ENCODE assay signal across 9 cellular contexts in the genomic region with DNA sequence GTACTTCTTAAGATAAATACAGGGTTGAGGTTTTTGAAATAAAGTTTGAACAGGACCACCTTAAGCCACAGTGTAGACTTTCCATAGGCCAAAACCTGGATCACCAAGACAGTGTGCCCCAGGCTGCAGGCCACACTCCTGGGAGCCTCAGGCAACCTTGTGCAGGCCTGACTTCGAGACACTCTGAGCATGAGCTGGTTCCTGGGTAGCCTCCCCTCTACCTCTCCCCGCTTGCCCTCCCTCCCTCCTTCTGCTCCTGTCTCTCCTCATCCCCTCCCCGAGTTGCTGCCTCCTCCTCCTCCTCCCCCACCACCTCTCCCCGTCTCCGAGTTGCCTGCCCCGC. TPM values are rescaled to one million over a fixed set of nuclear protein-coding genes. Genes with fewer than 3 reads are reported as not detected.
DNase-seq lines count a peak whose midpoint lies in the region; ATAC-seq and TF ChIP-seq lines count a peak whose summit lies in the region.
"Had no signal": no experiment of that assay in that cellular context is flagged by ENCODE, and none has a peak within 500 bp of the region (broad histone marks: within the 10 kb centered on the region; RNA-seq: fewer than 3 reads in every experiment).

No MANE protein-coding gene starts in this region.

- H3K4ac ChIP-seq in IMR-90 (ENCODE audit: low read depth, low read length): peak overlapping the region; percentile 91

- no peak overlapping the region for H3K27ac Mint-ChIP-seq in neural crest cell (ENCODE audit: unreplicated experiment)

- peak overlapping the region; percentile 33 for H2AK9ac ChIP-seq in IMR-90 (replicated peaks; ENCODE audit: low read depth, low read length, poor library complexity)

- no CpG with 5 or more reads among the region's 6 CpGs for WGBS in IMR-90 (ENCODE audit: extremely low coverage in 2 of 2, insufficient read length in 1 of 2), 2 experiments

- ATAC-seq in GM21423 (IDR thresholded peaks at IDR 0.05; ENCODE audit: unreplicated experiment) (peak; percentile 11), IMR-90 (ENCODE audit: low read depth) (peak; percentile 42)

- H3K9me3 Mint-ChIP-seq in neural crest cell: no peaks in the 10 kb centered on the region

- peak overlapping the region; percentile 43 to 89; a peak in 2 of 4 replicates for H4K8ac ChIP-seq in IMR-90 (ENCODE audit: low read depth in 2 of 2, low read length in 2 of 2)

- peaks cover 0 to 6% of the 10 kb centered on the region in 2 experiments; a peak in 1 of 4 replicates for H3K79me1 ChIP-seq in IMR-90 (ENCODE audit: low read depth in 1 of 2, low read length in 2 of 2)

- peak overlapping the region; percentile 87 for H2BK120ac ChIP-seq in IMR-90 (ENCODE audit: low read depth, low read length)

- H3K27me3 ChIP-seq in IMR-90 (ENCODE audit: control insufficient read depth, insufficient read depth, low read length) (no peaks in the 10 kb centered on the region), dorsolateral prefrontal cortex (no peaks in the 10 kb centered on the region)

- H2BK15ac ChIP-seq in IMR-90 (ENCODE audit: low read depth, low read length): peak overlapping the region; percentile 91; the same call in 2 of the 3 replicates

- no peaks in the 10 kb centered on the region for H3K9me3 ChIP-seq in IMR-90 (ENCODE audit: control insufficient read depth, insufficient read depth, low read length)

- H2AK5ac ChIP-seq in IMR-90 (ENCODE audit: low read depth, low read length): peak overlapping the region; percentile 89

- H4K5ac ChIP-seq in IMR-90 (ENCODE audit: low read depth, low read length): peak overlapping the region; percentile 10

- peak overlapping the region; percentile 79 for H3K14ac ChIP-seq in IMR-90 (replicated peaks; ENCODE audit: low read depth, low read length)

- peak overlapping the region; percentile 78 for H3K4me3 Mint-ChIP-seq in neural crest cell

- no TSS peak for BruUV-seq in IMR-90 (replicated peaks; lab: Mats Ljungman, UMichigan)

- peaks cover 11% of the 10 kb centered on the region for H3K4me1 ChIP-seq in IMR-90 (ENCODE audit: control insufficient read depth, insufficient read depth, low read length)

- H3K9me1 ChIP-seq in IMR-90 (ENCODE audit: insufficient read depth, low read length): peaks cover 19% of the 10 kb centered on the region

- H3K18ac ChIP-seq in IMR-90 (ENCODE audit: low read depth, low read length): peak overlapping the region; percentile 53

- H3K4me3 ChIP-seq in IMR-90 (ENCODE audit: insufficient read depth, low read depth, low read length) (no peak overlapping the region), dorsolateral prefrontal cortex (peak overlapping the region in 52 of 59 donors; percentile 12 to 72 (median 59))

- intact Hi-C loops in IMR-90 (cut with micrococcal nuclease) (loop anchor here (1.0 kb wide), 1 partner anchor 181 kb away; no protein-coding TSS in a partner anchor), dorsolateral prefrontal cortex (cut with DNase I) (loop anchor here in 1 of 2 donors (1.0 kb wide), 1 partner anchor 20 kb away; a partner anchor contains a TSS)

- H3K36me3 ChIP-seq in IMR-90 (ENCODE audit: control insufficient read depth, insufficient read depth, low read length): no peaks in the 10 kb centered on the region

- TF ChIP-seq RAD21 in IMR-90 (IDR thresholded peaks at IDR 0.05; ENCODE audit: low read length): no peak

- peak overlapping the region; percentile 41 for H2BK20ac ChIP-seq in IMR-90 (ENCODE audit: low read depth, low read length)

- no peak overlapping the region for H3K56ac ChIP-seq in IMR-90 (ENCODE audit: extremely low read depth, insufficient read depth, low read length)

- peaks cover 3% of the 10 kb centered on the region for H3K4me1 Mint-ChIP-seq in neural crest cell

- peak overlapping the region; percentile 91 for H4K91ac ChIP-seq in IMR-90 (ENCODE audit: insufficient read depth, low read depth, low read length)

- H3K23ac ChIP-seq in IMR-90 (ENCODE audit: low read depth, low read length): peak overlapping the region; percentile 88

- POLR2A ChIA-PET in IMR-90 (lab: Charles Lee; ENCODE audit: unreplicated experiment): interaction anchor here (0.5 kb wide), 1 partner anchor 9 kb away, joined by 4 read pairs; no protein-coding TSS in a partner anchor

- no peaks in the 10 kb centered on the region for H4K20me1 ChIP-seq in IMR-90 (ENCODE audit: insufficient read depth, low read length)

- CTCF ChIA-PET in IMR-90 (lab: Yijun Ruan, JAX): no interaction called here

- peak overlapping the region; percentile 48 for H3K27ac ChIP-seq in IMR-90 (ENCODE audit: insufficient read depth, low read length)
- peak overlapping the region in 48 of 59 donors; percentile 17 to 97 (median 74) for H3K27ac ChIP-seq in dorsolateral prefrontal cortex

- H3K4me2 ChIP-seq in IMR-90 (ENCODE audit: low read depth, low read length): peak overlapping the region; percentile 1; the same call in 1 of the 2 replicates

- no peaks in the 10 kb centered on the region for H3K36me3 Mint-ChIP-seq in neural crest cell (ENCODE audit: low read depth)

- peak overlapping the region; percentile 10; the same call in 1 of the 2 replicates for H3K9ac ChIP-seq in IMR-90 (ENCODE audit: low read depth, low read length)

- in situ Hi-C loops in IMR-90 (cut with MboI; ENCODE audit: low sequenced_read_pairs): no loop called here

- H3K27me3 Mint-ChIP-seq in neural crest cell (ENCODE audit: low read depth): no peaks in the 10 kb centered on the region

- dilution Hi-C loops in IMR-90 (cut with HindIII; ENCODE audit: low sequenced_read_pairs, unreplicated experiment): no loop called here

- no peak for TF ChIP-seq CTCF in IMR-90 (conservative IDR thresholded peaks at IDR 0.05; ENCODE audit: low read depth, low read length)
- no peak for TF ChIP-seq CTCF in dorsolateral prefrontal cortex (IDR thresholded peaks at IDR 0.05 in 54 of 56, conservative IDR thresholded peaks at IDR 0.05 in 2 of 56; ENCODE audit: low read depth in 1 of 56, partially characterized antibody in 56 of 56)
- TF ChIP-seq CTCF in neural crest cell (conservative IDR thresholded peaks at IDR 0.05): no peak

- H2AFZ ChIP-seq in IMR-90 (replicated peaks; ENCODE audit: low read length, poor library complexity): peak overlapping the region; percentile 69

- H2BK5ac ChIP-seq in IMR-90 (ENCODE audit: low read depth, low read length, poor library complexity, severe bottlenecking): peak overlapping the region; percentile 34

- DNase-seq in IMR-90 (no peak), dorsolateral prefrontal cortex (no peak), neural crest cell (ENCODE audit: low read depth, low spot score) (no peak), NCI-H748 (lab: John Stamatoyannopoulos, UW; ENCODE audit: unreplicated experiment) (no peak), Ammon's horn (ENCODE audit: low spot score) (no peak), NCI-H748 treated with DMSO at 0.1 percent for 48 hours (lab: John Stamatoyannopoulos, UW) (no peak), NCI-H1048 (lab: John Stamatoyannopoulos, UW) (no peak)

- no peak for TF ChIP-seq POLR2A in IMR-90 (IDR thresholded peaks at IDR 0.05; ENCODE audit: low read depth, low read length)

TF ChIP-seq in IMR-90, 13 proteins besides CTCF, POLR2A, EP300 and RAD21:
- TF ChIP-seq, protein P1, sequence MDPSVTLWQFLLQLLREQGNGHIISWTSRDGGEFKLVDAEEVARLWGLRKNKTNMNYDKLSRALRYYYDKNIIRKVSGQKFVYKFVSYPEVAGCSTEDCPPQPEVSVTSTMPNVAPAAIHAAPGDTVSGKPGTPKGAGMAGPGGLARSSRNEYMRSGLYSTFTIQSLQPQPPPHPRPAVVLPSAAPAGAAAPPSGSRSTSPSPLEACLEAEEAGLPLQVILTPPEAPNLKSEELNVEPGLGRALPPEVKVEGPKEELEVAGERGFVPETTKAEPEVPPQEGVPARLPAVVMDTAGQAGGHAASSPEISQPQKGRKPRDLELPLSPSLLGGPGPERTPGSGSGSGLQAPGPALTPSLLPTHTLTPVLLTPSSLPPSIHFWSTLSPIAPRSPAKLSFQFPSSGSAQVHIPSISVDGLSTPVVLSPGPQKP (IDR thresholded peaks at IDR 0.05; ENCODE audit: borderline replicate concordance, low read depth, low read length): no peak
- TF ChIP-seq CEBPB (IDR thresholded peaks at IDR 0.05; ENCODE audit: low read depth, low read length): no peak
- TF ChIP-seq RCOR1 (IDR thresholded peaks at IDR 0.05; ENCODE audit: insufficient replicate concordance, low read length): no peak
- no peak for TF ChIP-seq FOS (IDR thresholded peaks at IDR 0.05; ENCODE audit: low read depth, low read length)
- TF ChIP-seq MAFK (IDR thresholded peaks at IDR 0.05; ENCODE audit: low read depth, low read length): no peak
- TF ChIP-seq MAZ (IDR thresholded peaks at IDR 0.05; ENCODE audit: borderline replicate concordance, low read depth, low read length): no peak
- no peak for TF ChIP-seq SMC3 (IDR thresholded peaks at IDR 0.05; ENCODE audit: low read depth, low read length)
- TF ChIP-seq RFX5 (IDR thresholded peaks at IDR 0.05; ENCODE audit: low read depth, low read length): no peak
- TF ChIP-seq CHD1 (IDR thresholded peaks at IDR 0.05; ENCODE audit: low read depth, low read length): no peak
- TF ChIP-seq MXI1 (IDR thresholded peaks at IDR 0.05; ENCODE audit: borderline replicate concordance, low read depth, low read length): no peak
- no peak for TF ChIP-seq NFE2L2 (IDR thresholded peaks at IDR 0.05; ENCODE audit: low read depth, low read length)
- no peak for TF ChIP-seq BHLHE40 (IDR thresholded peaks at IDR 0.05; ENCODE audit: low read depth, low read length)
- TF ChIP-seq, protein P2, sequence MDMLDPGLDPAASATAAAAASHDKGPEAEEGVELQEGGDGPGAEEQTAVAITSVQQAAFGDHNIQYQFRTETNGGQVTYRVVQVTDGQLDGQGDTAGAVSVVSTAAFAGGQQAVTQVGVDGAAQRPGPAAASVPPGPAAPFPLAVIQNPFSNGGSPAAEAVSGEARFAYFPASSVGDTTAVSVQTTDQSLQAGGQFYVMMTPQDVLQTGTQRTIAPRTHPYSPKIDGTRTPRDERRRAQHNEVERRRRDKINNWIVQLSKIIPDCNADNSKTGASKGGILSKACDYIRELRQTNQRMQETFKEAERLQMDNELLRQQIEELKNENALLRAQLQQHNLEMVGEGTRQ (IDR thresholded peaks at IDR 0.05; ENCODE audit: low read depth, low read length): no peak

RNA-seq across cellular contexts. Expression of a gene that starts 10.6 kb away (rescaled TPM):
- total RNA-seq in IMR-90 (2012; rRNA removed): 0.28 TPM in 1 of 2 replicates, not detected in the other
- 0.07 TPM in 1 of 2 replicates, not detected in the other for polyA plus RNA-seq in IMR-90 (2012; rRNA removed)
- polyA plus RNA-seq in IMR-90 (2012; cell fraction: cytosol; rRNA removed): 0.10 TPM in 1 of 2 replicates, not detected in the other
- 0.05 and 0.22 TPM in 2 replicates for polyA plus RNA-seq in IMR-90 (2012; cell fraction: nucleus; rRNA removed; ENCODE audit: low replicate concordance)
- 1 to 10 TPM in 36 of 120 experiments, under 1 TPM in 37, not detected in 47; 0.22 to 3.4 (median 0.99) TPM for total RNA-seq in dorsolateral prefrontal cortex
- not detected in 2 replicates for total RNA-seq in neural crest cell
- total RNA-seq: T-helper 1 cell treated with Interleukin-12 subunit alpha and Interleukin-12 subunit beta and Interleukin-4 antibody, amounts not matched to agents 30 ng/mL and 1 ng/mL, for 36 hours had no signal

RNA-seq across cellular contexts. Expression of a gene that starts 19.9 kb away (rescaled TPM):
- total RNA-seq in IMR-90 (2012; rRNA removed) (30.8 and 31.9 TPM in 2 replicates), dorsolateral prefrontal cortex (10 to 100 TPM; 36.0 to 66.7 (median 51.9) TPM), neural crest cell (31.5 and 35.1 TPM in 2 replicates)
- polyA plus RNA-seq in IMR-90 (2012; rRNA removed): 6.2 and 6.5 TPM in 2 replicates
- 2.0 and 2.1 TPM in 2 replicates for polyA plus RNA-seq in IMR-90 (2012; cell fraction: cytosol; rRNA removed)
- 3.2 and 7.7 TPM in 2 replicates for polyA plus RNA-seq in IMR-90 (2012; cell fraction: nucleus; rRNA removed; ENCODE audit: low replicate concordance)
